ENCODE assay signal across 1 cellular context in genomic region chr3:49017978-49018706, GRCh38.
A peak's percentile ranks its signal among the peaks of the same experiment; 100 is the strongest.
TF ChIP-seq lines count a peak whose summit lies in the region.

TSS of gene DALRD3 (minus strand) at chr3:49018580. CDS start at chr3:49018564, 16 bp downstream.

TF ChIP-seq in K562, 482 proteins besides CTCF, POLR2A, EP300 and RAD21 (continued from another document and continues in another):
- TF ChIP-seq ARID4B (CRISPR knock-in tag; IDR thresholded peaks at IDR 0.05) (peak; percentile 77), CHD7 (IDR thresholded peaks at IDR 0.05; ENCODE audit: low read depth, low read length) (no peak), ZNF274 (IDR thresholded peaks at IDR 0.05; ENCODE audit: borderline replicate concordance, low read depth, low read length) (no peak), SRSF7 (optimal IDR thresholded peaks at IDR 0.05; ENCODE audit: low read depth, low read length) (no peak), CBFA2T3 (IDR thresholded peaks at IDR 0.05) (no peak), RBM22 (IDR thresholded peaks at IDR 0.05; ENCODE audit: low read depth, low read length, poor library complexity, severe bottlenecking) (peak; percentile 75), SOX6 (IDR thresholded peaks at IDR 0.05) (no peak), RB1 (IDR thresholded peaks at IDR 0.05; ENCODE audit: low read depth) (no peak), RUNX1 (IDR thresholded peaks at IDR 0.05; ENCODE audit: low read depth) (0 out of 2 replicates have a peak, but pooled peaks have one; percentile 15), ZFP36 (IDR thresholded peaks at IDR 0.05; ENCODE audit: low read depth, low read length, partially characterized antibody) (no peak), ATF7 (IDR thresholded peaks at IDR 0.05) (0 out of 2 replicates have a peak, but pooled peaks have one; percentile 33), FOXA3 (CRISPR knock-in tag; conservative IDR thresholded peaks at IDR 0.05 in 1 of 2, IDR thresholded peaks at IDR 0.05 in 1 of 2) (no peak), PPARD (CRISPR knock-in tag; IDR thresholded peaks at IDR 0.05) (no peak), MYNN (IDR thresholded peaks at IDR 0.05) (no peak), MYNN (CRISPR knock-in tag; IDR thresholded peaks at IDR 0.05) (no peak), UBTF (IDR thresholded peaks at IDR 0.05; ENCODE audit: borderline replicate concordance in 1 of 2, low read depth in 2 of 2, low read length in 2 of 2) (no peak; a peak in 1 of 4 replicates), BRD9 (IDR thresholded peaks at IDR 0.05; ENCODE audit: low read depth, partially characterized antibody) (no peak), SMARCB1 (IDR thresholded peaks at IDR 0.05; ENCODE audit: insufficient read length, low read depth) (no peak), TAF1 (IDR thresholded peaks at IDR 0.05; ENCODE audit: control insufficient read depth, extremely low read depth, insufficient read depth, low read length, severe bottlenecking) (peak; percentile 39), ZFP1 (CRISPR knock-in tag; IDR thresholded peaks at IDR 0.05) (no peak), ARHGAP35 (IDR thresholded peaks at IDR 0.05; ENCODE audit: partially characterized antibody) (no peak), XRCC5 (IDR thresholded peaks at IDR 0.05; ENCODE audit: low read depth, low read length) (no peak), DACH1 (IDR thresholded peaks at IDR 0.05; ENCODE audit: partially characterized antibody) (no peak), ZNF23 (CRISPR knock-in tag; IDR thresholded peaks at IDR 0.05) (no peak), ARID2 (IDR thresholded peaks at IDR 0.05) (no peak), ZNF644 (tag; IDR thresholded peaks at IDR 0.05; ENCODE audit: low read depth) (no peak), MXI1 (IDR thresholded peaks at IDR 0.05; ENCODE audit: low read depth, low read length) (peak; percentile 74; the same call in 1 of the 2 replicates), CREM (IDR thresholded peaks at IDR 0.05; ENCODE audit: low read depth) (peak; percentile 95), HNRNPLL (IDR thresholded peaks at IDR 0.05; ENCODE audit: low read depth, low read length, poor library complexity, severe bottlenecking) (peak; percentile 95), MCM5 (IDR thresholded peaks at IDR 0.05; ENCODE audit: low read depth) (no peak), TCF7 (IDR thresholded peaks at IDR 0.05; ENCODE audit: borderline replicate concordance) (no peak), ZNF511 (CRISPR knock-in tag; IDR thresholded peaks at IDR 0.05) (0 out of 2 replicates have a peak, but pooled peaks have one; percentile 12), CREB1 (IDR thresholded peaks at IDR 0.05) (peak; percentile 93), CREB1 (CRISPR knock-in tag; IDR thresholded peaks at IDR 0.05) (peak; percentile 93), CREB5 (CRISPR knock-in tag; IDR thresholded peaks at IDR 0.05) (no peak), SMARCE1 (IDR thresholded peaks at IDR 0.05) (no peak), SRSF1 (IDR thresholded peaks at IDR 0.05; ENCODE audit: low read depth, low read length) (no peak), HSF4 (CRISPR knock-in tag; IDR thresholded peaks at IDR 0.05; ENCODE audit: borderline replicate concordance) (no peak), ADNP (tag; IDR thresholded peaks at IDR 0.05) (no peak), POLR2B (IDR thresholded peaks at IDR 0.05; ENCODE audit: low read depth, partially characterized antibody) (no peak), ZBTB8A (IDR thresholded peaks at IDR 0.05; ENCODE audit: partially characterized antibody) (no peak), KDM4B (IDR thresholded peaks at IDR 0.05; ENCODE audit: borderline replicate concordance in 2 of 2, low read depth in 1 of 2) (0 out of 4 replicates have a peak, but pooled peaks of 1 of the 2 experiments have one; percentile 42), NELFE (IDR thresholded peaks at IDR 0.05; ENCODE audit: insufficient read depth, insufficient read length) (no peak), SMAD2 (IDR thresholded peaks at IDR 0.05; ENCODE audit: low read depth, low read length) (no peak), ZNF282 (CRISPR knock-in tag; IDR thresholded peaks at IDR 0.05) (no peak), MTA2 (IDR thresholded peaks at IDR 0.05; ENCODE audit: low read depth) (no peak), ZNF444 (CRISPR knock-in tag; IDR thresholded peaks at IDR 0.05) (no peak), MED1 (CRISPR knock-in tag; IDR thresholded peaks at IDR 0.05; ENCODE audit: borderline replicate concordance) (no peak), CCNT2 (IDR thresholded peaks at IDR 0.05; ENCODE audit: borderline replicate concordance, extremely low read depth, insufficient read length, low read depth, low read length) (peak; percentile 86), HMG20A (CRISPR knock-in tag; conservative IDR thresholded peaks at IDR 0.05) (no peak), ZNF239 (CRISPR knock-in tag; IDR thresholded peaks at IDR 0.05) (no peak), SP1 (CRISPR knock-in tag; IDR thresholded peaks at IDR 0.05) (peak; percentile 80)
